In genomic region chr2:3598912-3599854, GRCh38 we compare ENCODE assay signal across 1 cellular context.
A peak's percentile ranks its signal among the peaks of the same experiment; 100 is the strongest.
TF ChIP-seq lines count a peak whose summit lies in the region.

No MANE protein-coding gene starts in this region.

TF ChIP-seq in HepG2, 621 proteins besides CTCF, POLR2A, EP300 and RAD21:
- TF ChIP-seq FOXO1 (CRISPR knock-in tag; IDR thresholded peaks at IDR 0.05), result no peak
- no peak for TF ChIP-seq NFIB (CRISPR knock-in tag; IDR thresholded peaks at IDR 0.05; ENCODE audit: borderline replicate concordance)
- no peak for TF ChIP-seq CBX2 (IDR thresholded peaks at IDR 0.05; ENCODE audit: low read depth, low read length)
- TF ChIP-seq CBX2 (CRISPR knock-in tag; IDR thresholded peaks at IDR 0.05; ENCODE audit: low read depth), result no peak
- TF ChIP-seq MEIS1 (CRISPR knock-in tag; IDR thresholded peaks at IDR 0.05; ENCODE audit: borderline replicate concordance), result no peak
- no peak for TF ChIP-seq ZNF431 (CRISPR knock-in tag; IDR thresholded peaks at IDR 0.05; ENCODE audit: borderline replicate concordance, low read depth)
- peak; percentile 81 for TF ChIP-seq HNRNPL (IDR thresholded peaks at IDR 0.05; ENCODE audit: low read depth, low read length)
- no peak for TF ChIP-seq ATF5 (CRISPR knock-in tag; IDR thresholded peaks at IDR 0.05; ENCODE audit: low read depth)
- 0 out of 2 replicates have a peak, but pooled peaks have one; percentile 32 for TF ChIP-seq ZNF556 (CRISPR knock-in tag; IDR thresholded peaks at IDR 0.05; ENCODE audit: borderline replicate concordance)
- TF ChIP-seq CENPBD1 (CRISPR knock-in tag; IDR thresholded peaks at IDR 0.05; ENCODE audit: borderline replicate concordance, low read depth), result no peak
- TF ChIP-seq ZNF275 (CRISPR knock-in tag; IDR thresholded peaks at IDR 0.05; ENCODE audit: borderline replicate concordance), result 0 out of 2 replicates have a peak, but pooled peaks have one; percentile 14
- TF ChIP-seq SPEN (CRISPR knock-in tag; IDR thresholded peaks at IDR 0.05; ENCODE audit: low read depth), result no peak
- no peak for TF ChIP-seq DZIP1 (CRISPR knock-in tag; IDR thresholded peaks at IDR 0.05)
- no peak for TF ChIP-seq NBN (conservative IDR thresholded peaks at IDR 0.05)
- TF ChIP-seq TRAFD1 (CRISPR knock-in tag; IDR thresholded peaks at IDR 0.05; ENCODE audit: borderline replicate concordance), result no peak
- TF ChIP-seq CHD4 (IDR thresholded peaks at IDR 0.05; ENCODE audit: borderline replicate concordance, low read length), result no peak
- no peak for TF ChIP-seq ZNF282 (IDR thresholded peaks at IDR 0.05; ENCODE audit: partially characterized antibody)
- TF ChIP-seq PHF8 (CRISPR knock-in tag; IDR thresholded peaks at IDR 0.05), result no peak
- peak; percentile 90 for TF ChIP-seq CEBPB (IDR thresholded peaks at IDR 0.05; ENCODE audit: borderline replicate concordance, low read depth, low read length)
- 0 out of 2 replicates have a peak, but pooled peaks have one; percentile 20 for TF ChIP-seq ZFX (CRISPR knock-in tag; IDR thresholded peaks at IDR 0.05; ENCODE audit: low read depth)
- TF ChIP-seq HMG20A (CRISPR knock-in tag; IDR thresholded peaks at IDR 0.05; ENCODE audit: borderline replicate concordance), result no peak
- peak; percentile 88 for TF ChIP-seq CEBPG (CRISPR knock-in tag; IDR thresholded peaks at IDR 0.05)
- no peak for TF ChIP-seq ZNF256 (CRISPR knock-in tag; conservative IDR thresholded peaks at IDR 0.05)
- TF ChIP-seq SRSF1 (optimal IDR thresholded peaks at IDR 0.05; ENCODE audit: low read depth, low read length), result no peak
- TF ChIP-seq ZNF629 (CRISPR knock-in tag; conservative IDR thresholded peaks at IDR 0.05), result peak; percentile 82
- TF ChIP-seq ZNF34 (CRISPR knock-in tag; IDR thresholded peaks at IDR 0.05; ENCODE audit: borderline replicate concordance), result 0 out of 2 replicates have a peak, but pooled peaks have one; percentile 34
- TF ChIP-seq ZBTB33 (CRISPR knock-in tag; IDR thresholded peaks at IDR 0.05), result 0 out of 2 replicates have a peak, but pooled peaks have one; percentile 3
- TF ChIP-seq NR1H2 (CRISPR knock-in tag; IDR thresholded peaks at IDR 0.05; ENCODE audit: borderline replicate concordance, low read depth), result no peak
- TF ChIP-seq ATF4 (CRISPR knock-in tag; IDR thresholded peaks at IDR 0.05), result no peak
- TF ChIP-seq NR2F2 (IDR thresholded peaks at IDR 0.05; ENCODE audit: borderline replicate concordance, low read depth), result no peak
- TF ChIP-seq SALL1 (CRISPR knock-in tag; IDR thresholded peaks at IDR 0.05), result peak; percentile 20; the same call in 1 of the 2 replicates
